8 cellular contexts compared by ENCODE assay signal in genomic region chr12:69738351-69739286, GRCh38. TPM values are rescaled to one million over a fixed set of nuclear protein-coding genes. Genes with fewer than 3 reads are reported as not detected.
A peak's percentile ranks its signal among the peaks of the same experiment; 100 is the strongest.
DNase-seq lines count a peak whose midpoint lies in the region; ATAC-seq, FAIRE-seq and TF ChIP-seq lines count a peak whose summit lies in the region.

A gene with protein sequence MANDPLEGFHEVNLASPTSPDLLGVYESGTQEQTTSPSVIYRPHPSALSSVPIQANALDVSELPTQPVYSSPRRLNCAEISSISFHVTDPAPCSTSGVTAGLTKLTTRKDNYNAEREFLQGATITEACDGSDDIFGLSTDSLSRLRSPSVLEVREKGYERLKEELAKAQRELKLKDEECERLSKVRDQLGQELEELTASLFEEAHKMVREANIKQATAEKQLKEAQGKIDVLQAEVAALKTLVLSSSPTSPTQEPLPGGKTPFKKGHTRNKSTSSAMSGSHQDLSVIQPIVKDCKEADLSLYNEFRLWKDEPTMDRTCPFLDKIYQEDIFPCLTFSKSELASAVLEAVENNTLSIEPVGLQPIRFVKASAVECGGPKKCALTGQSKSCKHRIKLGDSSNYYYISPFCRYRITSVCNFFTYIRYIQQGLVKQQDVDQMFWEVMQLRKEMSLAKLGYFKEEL (plus strand): TSS chr12:69738860. CDS start chr12:69755409, 16,549 bp downstream.

- H3K4me1 Mint-ChIP-seq in activated CD4-positive, alpha-beta T cell treated with anti-CD3 and anti-CD28 coated beads, Interleukin-2, amount 10 ng/mL, durations not matched to agents 24 days and 14 days: peaks cover 15% of the 10 kb centered on the region

- CTCF ChIA-PET in BJ (lab: Yijun Ruan, JAX): no interaction called here
- CTCF ChIA-PET in HepG2 (lab: Yijun Ruan, JAX; ENCODE audit: low intra/inter-chr PET ratio, low total read pairs): no interaction called here

- BruUV-seq in HepG2 (replicated peaks; lab: Mats Ljungman, UMichigan): no TSS peak

- H3K36me3 ChIP-seq in BJ (ENCODE audit: control insufficient read depth, insufficient read depth, low read length): no peaks in the 10 kb centered on the region
- no peaks in the 10 kb centered on the region for H3K36me3 ChIP-seq in HepG2 (replicated peaks in 1 of 2; ENCODE audit: control insufficient read depth in 1 of 2, insufficient read depth in 2 of 2, low read length in 2 of 2)

- peak within 1 kb of the TSS; percentile 76 for H3K27ac Mint-ChIP-seq in activated CD4-positive, alpha-beta T cell treated with anti-CD3 and anti-CD28 coated beads, Interleukin-2, amount 10 ng/mL, durations not matched to agents 24 days and 14 days

- TF ChIP-seq EP300 in HepG2 (IDR thresholded peaks at IDR 0.05; ENCODE audit: low read depth in 2 of 2, low read length in 2 of 2): no peak
- TF ChIP-seq EP300 in HepG2 (CRISPR knock-in tag; IDR thresholded peaks at IDR 0.05; ENCODE audit: borderline replicate concordance): no peak

- intact Hi-C loops in activated CD4-positive, alpha-beta T cell treated with anti-CD3 and anti-CD28 coated beads, Interleukin-2, amount 10 ng/mL, durations not matched to agents 24 days and 14 days (cut with micrococcal nuclease): loop anchor here (1.0 to 5.0 kb wide), 6 partner anchors 154 to 1924 kb away; partner anchors contain the start of genes CCT2, CNOT2, CPSF6 and FRS2
- intact Hi-C loops in HepG2 (cut with micrococcal nuclease; ENCODE audit: unreplicated experiment): no loop called here

- WGBS in HepG2 (ENCODE audit: low lambda C conversion rate): 0% methylated on average over 10 of the region's 110 CpGs

- H3K4me3 ChIP-seq in BJ (ENCODE audit: low read depth, low read length) (peak within 1 kb of the TSS; percentile 64), HepG2 (replicated peaks in 1 of 3; ENCODE audit: insufficient read depth in 1 of 3, low read depth in 2 of 3, low read length in 3 of 3) (peak within 1 kb of the TSS; percentile 74 to 86 (median 83))

- no peaks in the 10 kb centered on the region for H3K9me3 ChIP-seq in HepG2 (ENCODE audit: low read length)

- peaks cover 28% of the 10 kb centered on the region for H3K79me2 ChIP-seq in HepG2 (ENCODE audit: insufficient read depth, low read length)

- no peaks in the 10 kb centered on the region for H3K9me3 Mint-ChIP-seq in activated CD4-positive, alpha-beta T cell treated with anti-CD3 and anti-CD28 coated beads, Interleukin-2, amount 10 ng/mL, durations not matched to agents 24 days and 14 days

- H3K9ac ChIP-seq in HepG2 (ENCODE audit: insufficient read depth, low read depth, low read length): peak within 1 kb of the TSS; percentile 75

- TF ChIP-seq POLR2A in GM19099 (IDR thresholded peaks at IDR 0.05; ENCODE audit: extremely low read depth, insufficient read length, low read depth): peak; percentile 73
- TF ChIP-seq POLR2A in HepG2 (IDR thresholded peaks at IDR 0.05; ENCODE audit: insufficient read depth in 1 of 2, low read depth in 2 of 2, low read length in 2 of 2): peak in 1 of 2 experiments; percentile 77; a peak in 2 of 4 replicates

- H3K27me3 ChIP-seq in BJ (ENCODE audit: control insufficient read depth, insufficient read depth, low read length): peaks cover 9% of the 10 kb centered on the region
- H3K27me3 ChIP-seq in HepG2 (ENCODE audit: control insufficient read depth in 1 of 2, insufficient read depth in 2 of 2, low read length in 2 of 2): peaks cover 0 to 6% of the 10 kb centered on the region in 2 experiments; a peak in 2 of 5 replicates

- POLR2A ChIA-PET in BJ (lab: Charles Lee) (no interaction called here), HepG2 (lab: Yijun Ruan, JAX) (interaction anchor here (1.6 kb wide), 1 partner anchor 8 kb away, joined by 4 read pairs; no protein-coding TSS in a partner anchor)

- peak within 1 kb of the TSS; percentile 72 for H2AFZ ChIP-seq in HepG2 (ENCODE audit: low read length)

- H3K27ac ChIP-seq in HepG2 (ENCODE audit: extremely low read length, insufficient read depth, low read length): peak within 1 kb of the TSS; percentile 89

- peaks cover 18% of the 10 kb centered on the region for H3K4me1 ChIP-seq in HepG2 (ENCODE audit: insufficient read depth, low read length)

- ATAC-seq in HG03378 (IDR thresholded peaks at IDR 0.05; ENCODE audit: unreplicated experiment): peak; percentile 62
- ATAC-seq in HepG2: peak; percentile 89

- H3K4me2 ChIP-seq in HepG2 (ENCODE audit: low read depth, low read length): peak within 1 kb of the TSS; percentile 97

- peak; percentile 37 for TF ChIP-seq CTCF in BJ (IDR thresholded peaks at IDR 0.05; ENCODE audit: insufficient read depth, low read depth, low read length)
- peak; percentile 77 for TF ChIP-seq CTCF in HepG2 (CRISPR knock-in tag; IDR thresholded peaks at IDR 0.05)

- TF ChIP-seq RAD21 in HepG2 (CRISPR knock-in tag; IDR thresholded peaks at IDR 0.05): peak; percentile 13; the same call in 1 of the 2 replicates

- FAIRE-seq in HepG2 (lab: Jason Lieb, UNC): no peak

- peaks cover 6% of the 10 kb centered on the region for H3K36me3 Mint-ChIP-seq in activated CD4-positive, alpha-beta T cell treated with anti-CD3 and anti-CD28 coated beads, Interleukin-2, amount 10 ng/mL, durations not matched to agents 24 days and 14 days (ENCODE audit: low read depth)

- peak within 1 kb of the TSS; percentile 86 for H3K4me3 Mint-ChIP-seq in activated CD4-positive, alpha-beta T cell treated with anti-CD3 and anti-CD28 coated beads, Interleukin-2, amount 10 ng/mL, durations not matched to agents 24 days and 14 days

- peaks cover 33% of the 10 kb centered on the region for H3K27me3 Mint-ChIP-seq in activated CD4-positive, alpha-beta T cell treated with anti-CD3 and anti-CD28 coated beads, Interleukin-2, amount 10 ng/mL, durations not matched to agents 24 days and 14 days

- H4K20me1 ChIP-seq in HepG2 (ENCODE audit: insufficient read depth, low read length): no peaks in the 10 kb centered on the region

- in situ Hi-C loops in HepG2 (cut with HindIII; ENCODE audit: extremely low pct_ligation_motif_present, low pct_unique_long_range_greater_than_20kb): no loop called here

- DNase-seq in BJ (ENCODE audit: low read depth) (peak; percentile 3), NCI-H460 (ENCODE audit: extremely low read depth, low read depth) (peak; percentile 79), dedifferentiated amniotic fluid mesenchymal stem cell (ENCODE audit: extremely low spot score) (peak; percentile 42), HepG2 (ENCODE audit: low spot score) (peak; percentile 71)
- DNase-seq in activated CD4-positive, alpha-beta T cell treated with anti-CD3 and anti-CD28 coated beads, Interleukin-2, amount 10 ng/mL, durations not matched to agents 24 days and 14 days: peak; percentile 97
- DNase-seq in stimulated activated CD4-positive, alpha-beta T cell treated with anti-CD3 and anti-CD28 coated beads, Interleukin-4, amount 100 ng/mL, for 24 hours: peak; percentile 92

TF ChIP-seq in HepG2, 621 proteins besides CTCF, POLR2A, EP300 and RAD21 (continues in another document):
- TF ChIP-seq, protein P1, sequence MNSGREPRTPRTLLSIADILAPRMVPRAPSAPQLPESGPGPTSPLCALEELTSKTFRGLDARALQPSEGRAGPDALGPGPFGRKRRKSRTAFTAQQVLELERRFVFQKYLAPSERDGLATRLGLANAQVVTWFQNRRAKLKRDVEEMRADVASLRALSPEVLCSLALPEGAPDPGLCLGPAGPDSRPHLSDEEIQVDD (CRISPR knock-in tag; IDR thresholded peaks at IDR 0.05; ENCODE audit: borderline replicate concordance): peak; percentile 30; the same call in 1 of the 2 replicates

RNA-seq across cellular contexts. Expression of the gene that starts here (rescaled TPM):
- polyA plus RNA-seq in BJ (2011; rRNA removed) (2.1 and 3.8 TPM in 2 replicates), HepG2 (2011; rRNA removed) (24.9 and 33.6 TPM in 2 replicates)
- 0.26 and 1.3 TPM in 2 replicates for polyA minus RNA-seq in BJ (2011; rRNA and poly(A)+ RNA removed)
- total RNA-seq in NCI-H460 (2014; rRNA removed; shearing (Covaris generic)): 12.1 and 16.7 TPM in 2 replicates
- polyA plus RNA-seq in NCI-H460 (2014; cell fraction: nucleus; rRNA removed): 9.2 and 10.4 TPM in 2 replicates
- total RNA-seq in activated CD4-positive, alpha-beta T cell treated with anti-CD3 and anti-CD28 coated beads, Interleukin-2, amount 10 ng/mL, durations not matched to agents 24 days and 14 days: 28.5 and 33.6 TPM in 2 replicates
- total RNA-seq in HepG2 (2016; rRNA removed; fragmentation: Illumina TruSeq; extraction: Trizol): 41.1 and 51.1 TPM in 2 replicates
- total RNA-seq in HepG2 (2016; cell fraction: cytosol; rRNA removed; fragmentation: Illumina TruSeq; extraction: Trizol; ENCODE audit: low read depth): 67.4 and 73.6 TPM in 2 replicates
- total RNA-seq in HepG2 (2016; cell fraction: insoluble cytoplasmic fraction; rRNA removed; fragmentation: Illumina TruSeq; extraction: Trizol): 39.3 and 52.8 TPM in 2 replicates
- 56.8 and 57.2 TPM in 2 replicates for total RNA-seq in HepG2 (2016; cell fraction: membrane; rRNA removed; fragmentation: Illumina TruSeq; extraction: Trizol)
- total RNA-seq in HepG2 (2016; cell fraction: nucleus; rRNA removed; fragmentation: Illumina TruSeq; extraction: Trizol): 43.3 and 51.3 TPM in 2 replicates
- polyA plus RNA-seq in HepG2 (2011; cell fraction: cytosol; rRNA removed): 8.7 and 11.4 TPM in 2 replicates
- polyA plus RNA-seq in HepG2 (2011; cell fraction: nucleus; rRNA removed): 9.4 and 10.6 TPM in 2 replicates
- 16.7 and 17.5 TPM in 2 replicates for polyA plus RNA-seq in HepG2 (2012)
- 27.3 and 39.0 TPM in 2 replicates for polyA plus RNA-seq in HepG2 (2016; cell fraction: cytosol; fragmentation: Illumina TruSeq; extraction: Trizol; ENCODE audit: low read depth)
- 47.4 and 60.4 TPM in 2 replicates for polyA plus RNA-seq in HepG2 (2016; cell fraction: insoluble cytoplasmic fraction; fragmentation: Illumina TruSeq; extraction: Trizol; ENCODE audit: low read depth)
- polyA plus RNA-seq in HepG2 (2016; cell fraction: membrane; fragmentation: Illumina TruSeq; extraction: Trizol; ENCODE audit: low read depth): 43.6 and 45.5 TPM in 2 replicates
- polyA plus RNA-seq in HepG2 (2016; cell fraction: nucleus; fragmentation: Illumina TruSeq; extraction: Trizol; ENCODE audit: insufficient read depth, low read depth): 41.0 and 43.7 TPM in 2 replicates
- polyA minus RNA-seq in HepG2 (2011; rRNA and poly(A)+ RNA removed; ENCODE audit: low replicate concordance): 23.4 and 53.0 TPM in 2 replicates
- polyA minus RNA-seq in HepG2 (2011; cell fraction: cytosol; rRNA and poly(A)+ RNA removed): 7.6 and 15.3 TPM in 2 replicates
- polyA minus RNA-seq in HepG2 (2011; cell fraction: nucleus; rRNA and poly(A)+ RNA removed): 36.6 and 52.2 TPM in 2 replicates

Comparison
In these comparisons a context has a peak if more than half of its experiments do, and no peak if none do; other contexts are left out.
1. Peak in every context shown above with its lines: DNase-seq, ATAC-seq, H3K4me3 ChIP-seq and H3K27ac ChIP-seq.
2. DNase-seq: peak in every context shown above with its lines; median percentile 97 in activated CD4-positive, alpha-beta T cell treated with anti-CD3 and anti-CD28 coated beads, Interleukin-2, amount 10 ng/mL, durations not matched to agents 24 days and 14 days; 92 in stimulated activated CD4-positive, alpha-beta T cell treated with anti-CD3 and anti-CD28 coated beads, Interleukin-4, amount 100 ng/mL, for 24 hours; 79 in NCI-H460; 71 in HepG2; 42 in dedifferentiated amniotic fluid mesenchymal stem cell; 3 in BJ.